In genomic region chr3:118628704-118629341, GRCh38 we compare ENCODE assay signal across 1 cellular context.
TF ChIP-seq lines count a peak whose summit lies in the region.

No MANE protein-coding gene starts in this region.

TF ChIP-seq in SK-N-SH treated with all-trans-retinoic acid at 6 μM for 48 hours, 23 proteins besides CTCF, POLR2A, EP300 and RAD21 (continued from another document):
- TF ChIP-seq CREB5 (CRISPR knock-in tag; IDR thresholded peaks at IDR 0.05; ENCODE audit: low read depth) (no peak), CSRNP3 (CRISPR knock-in tag; IDR thresholded peaks at IDR 0.05) (no peak)
